1 cellular context compared by ENCODE assay signal in the genomic region with DNA sequence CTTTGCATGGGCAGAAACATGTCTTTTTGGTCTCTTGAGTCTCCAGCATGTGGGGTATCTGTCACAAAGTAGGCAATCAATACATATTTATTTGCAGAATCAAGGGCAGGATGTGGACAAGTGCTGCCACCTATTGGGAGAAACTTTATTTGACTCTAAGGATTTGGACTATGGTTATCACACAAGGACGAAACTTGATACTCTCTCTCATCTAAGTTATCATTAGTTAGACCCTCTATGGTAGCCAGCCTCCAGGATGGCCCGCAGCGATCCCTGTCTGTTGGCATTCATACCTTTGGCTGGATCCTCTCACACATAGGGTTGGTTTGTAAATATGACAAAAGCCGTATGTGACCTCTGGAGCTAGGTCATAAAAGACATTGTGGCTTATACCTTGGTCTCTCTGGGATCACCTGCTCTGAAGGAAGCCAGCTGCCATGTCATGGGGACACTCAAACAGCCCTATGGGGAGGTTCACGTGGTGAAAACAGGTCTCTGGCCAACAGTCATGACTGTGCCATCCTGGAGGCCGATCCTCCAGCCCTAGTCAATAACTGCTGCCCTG.
TF ChIP-seq lines count a peak whose summit lies in the region.

No MANE protein-coding gene starts in this region.

TF ChIP-seq in HepG2, 621 proteins besides CTCF, POLR2A, EP300 and RAD21 (continued from another document and continues in another):
- TF ChIP-seq, protein P1, sequence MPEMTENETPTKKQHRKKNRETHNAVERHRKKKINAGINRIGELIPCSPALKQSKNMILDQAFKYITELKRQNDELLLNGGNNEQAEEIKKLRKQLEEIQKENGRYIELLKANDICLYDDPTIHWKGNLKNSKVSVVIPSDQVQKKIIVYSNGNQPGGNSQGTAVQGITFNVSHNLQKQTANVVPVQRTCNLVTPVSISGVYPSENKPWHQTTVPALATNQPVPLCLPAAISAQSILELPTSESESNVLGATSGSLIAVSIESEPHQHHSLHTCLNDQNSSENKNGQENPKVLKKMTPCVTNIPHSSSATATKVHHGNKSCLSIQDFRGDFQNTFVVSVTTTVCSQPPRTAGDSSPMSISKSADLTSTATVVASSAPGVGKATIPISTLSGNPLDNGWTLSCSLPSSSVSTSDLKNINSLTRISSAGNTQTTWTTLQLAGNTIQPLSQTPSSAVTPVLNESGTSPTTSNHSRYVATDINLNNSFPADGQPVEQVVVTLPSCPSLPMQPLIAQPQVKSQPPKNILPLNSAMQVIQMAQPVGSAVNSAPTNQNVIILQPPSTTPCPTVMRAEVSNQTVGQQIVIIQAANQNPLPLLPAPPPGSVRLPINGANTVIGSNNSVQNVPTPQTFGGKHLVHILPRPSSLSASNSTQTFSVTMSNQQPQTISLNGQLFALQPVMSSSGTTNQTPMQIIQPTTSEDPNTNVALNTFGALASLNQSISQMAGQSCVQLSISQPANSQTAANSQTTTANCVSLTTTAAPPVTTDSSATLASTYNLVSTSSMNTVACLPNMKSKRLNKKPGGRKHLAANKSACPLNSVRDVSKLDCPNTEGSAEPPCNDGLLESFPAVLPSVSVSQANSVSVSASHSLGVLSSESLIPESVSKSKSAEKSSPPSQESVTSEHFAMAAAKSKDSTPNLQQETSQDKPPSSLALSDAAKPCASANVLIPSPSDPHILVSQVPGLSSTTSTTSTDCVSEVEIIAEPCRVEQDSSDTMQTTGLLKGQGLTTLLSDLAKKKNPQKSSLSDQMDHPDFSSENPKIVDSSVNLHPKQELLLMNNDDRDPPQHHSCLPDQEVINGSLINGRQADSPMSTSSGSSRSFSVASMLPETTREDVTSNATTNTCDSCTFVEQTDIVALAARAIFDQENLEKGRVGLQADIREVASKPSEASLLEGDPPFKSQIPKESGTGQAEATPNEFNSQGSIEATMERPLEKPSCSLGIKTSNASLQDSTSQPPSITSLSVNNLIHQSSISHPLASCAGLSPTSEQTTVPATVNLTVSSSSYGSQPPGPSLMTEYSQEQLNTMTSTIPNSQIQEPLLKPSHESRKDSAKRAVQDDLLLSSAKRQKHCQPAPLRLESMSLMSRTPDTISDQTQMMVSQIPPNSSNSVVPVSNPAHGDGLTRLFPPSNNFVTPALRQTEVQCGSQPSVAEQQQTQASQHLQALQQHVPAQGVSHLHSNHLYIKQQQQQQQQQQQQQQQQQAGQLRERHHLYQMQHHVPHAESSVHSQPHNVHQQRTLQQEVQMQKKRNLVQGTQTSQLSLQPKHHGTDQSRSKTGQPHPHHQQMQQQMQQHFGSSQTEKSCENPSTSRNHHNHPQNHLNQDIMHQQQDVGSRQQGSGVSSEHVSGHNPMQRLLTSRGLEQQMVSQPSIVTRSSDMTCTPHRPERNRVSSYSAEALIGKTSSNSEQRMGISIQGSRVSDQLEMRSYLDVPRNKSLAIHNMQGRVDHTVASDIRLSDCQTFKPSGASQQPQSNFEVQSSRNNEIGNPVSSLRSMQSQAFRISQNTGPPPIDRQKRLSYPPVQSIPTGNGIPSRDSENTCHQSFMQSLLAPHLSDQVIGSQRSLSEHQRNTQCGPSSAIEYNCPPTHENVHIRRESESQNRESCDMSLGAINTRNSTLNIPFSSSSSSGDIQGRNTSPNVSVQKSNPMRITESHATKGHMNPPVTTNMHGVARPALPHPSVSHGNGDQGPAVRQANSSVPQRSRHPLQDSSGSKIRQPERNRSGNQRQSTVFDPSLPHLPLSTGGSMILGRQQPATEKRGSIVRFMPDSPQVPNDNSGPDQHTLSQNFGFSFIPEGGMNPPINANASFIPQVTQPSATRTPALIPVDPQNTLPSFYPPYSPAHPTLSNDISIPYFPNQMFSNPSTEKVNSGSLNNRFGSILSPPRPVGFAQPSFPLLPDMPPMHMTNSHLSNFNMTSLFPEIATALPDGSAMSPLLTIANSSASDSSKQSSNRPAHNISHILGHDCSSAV (CRISPR knock-in tag; IDR thresholded peaks at IDR 0.05; ENCODE audit: borderline replicate concordance), result no peak
- TF ChIP-seq RBM22 (optimal IDR thresholded peaks at IDR 0.05; ENCODE audit: low read length) (no peak), PHF21A (CRISPR knock-in tag; IDR thresholded peaks at IDR 0.05) (0 out of 2 replicates have a peak, but pooled peaks have one; percentile 28), ZKSCAN1 (IDR thresholded peaks at IDR 0.05; ENCODE audit: low read length) (no peak), ZNF547 (CRISPR knock-in tag; IDR thresholded peaks at IDR 0.05) (no peak), ZNF24 (IDR thresholded peaks at IDR 0.05) (no peak), ATAD3A (CRISPR knock-in tag; IDR thresholded peaks at IDR 0.05) (no peak), SMC3 (IDR thresholded peaks at IDR 0.05; ENCODE audit: low read length) (peak; percentile 32; the same call in 1 of the 2 replicates), ZMYM2 (CRISPR knock-in tag; IDR thresholded peaks at IDR 0.05) (no peak), PCBP1 (IDR thresholded peaks at IDR 0.05; ENCODE audit: borderline replicate concordance, low read depth, low read length) (no peak), ZSCAN12 (CRISPR knock-in tag; IDR thresholded peaks at IDR 0.05) (no peak), SNRNP70 (IDR thresholded peaks at IDR 0.05; ENCODE audit: low read depth, low read length) (no peak), MAFF (IDR thresholded peaks at IDR 0.05; ENCODE audit: low read depth, low read length) (no peak), PHB2 (IDR thresholded peaks at IDR 0.05; ENCODE audit: partially characterized antibody) (no peak), AGO2 (optimal IDR thresholded peaks at IDR 0.05; ENCODE audit: low read depth, low read length) (no peak), ZNF773 (CRISPR knock-in tag; IDR thresholded peaks at IDR 0.05; ENCODE audit: borderline replicate concordance) (no peak), ZNF792 (CRISPR knock-in tag; IDR thresholded peaks at IDR 0.05) (0 out of 2 replicates have a peak, but pooled peaks have one; percentile 30), ONECUT2 (CRISPR knock-in tag; IDR thresholded peaks at IDR 0.05) (peak; percentile 85), SETDB1 (CRISPR knock-in tag; IDR thresholded peaks at IDR 0.05; ENCODE audit: borderline replicate concordance) (no peak), ATF1 (CRISPR knock-in tag; IDR thresholded peaks at IDR 0.05) (no peak), ZNF430 (CRISPR knock-in tag; IDR thresholded peaks at IDR 0.05) (no peak), TCF12 (IDR thresholded peaks at IDR 0.05) (no peak), TCF12 (CRISPR knock-in tag; IDR thresholded peaks at IDR 0.05) (no peak), HNRNPH1 (optimal IDR thresholded peaks at IDR 0.05; ENCODE audit: low read depth, low read length) (no peak), SKI (IDR thresholded peaks at IDR 0.05; ENCODE audit: partially characterized antibody) (no peak), JUN (CRISPR knock-in tag; IDR thresholded peaks at IDR 0.05) (no peak), NR3C1 (CRISPR knock-in tag; IDR thresholded peaks at IDR 0.05) (no peak), ZNF30 (CRISPR knock-in tag; IDR thresholded peaks at IDR 0.05) (no peak), GATAD2A (CRISPR knock-in tag; IDR thresholded peaks at IDR 0.05) (no peak; the same call in 1 of the 2 replicates), ZNF614 (CRISPR knock-in tag; IDR thresholded peaks at IDR 0.05; ENCODE audit: borderline replicate concordance) (0 out of 2 replicates have a peak, but pooled peaks have one; percentile 26), HDAC2 (CRISPR knock-in tag; IDR thresholded peaks at IDR 0.05) (0 out of 2 replicates have a peak, but pooled peaks have one; percentile 30), RBAK (CRISPR knock-in tag; IDR thresholded peaks at IDR 0.05) (no peak), SMYD3 (CRISPR knock-in tag; IDR thresholded peaks at IDR 0.05) (no peak), ZNF446 (CRISPR knock-in tag; IDR thresholded peaks at IDR 0.05) (no peak), ZNF776 (CRISPR knock-in tag; IDR thresholded peaks at IDR 0.05) (no peak)
- TF ChIP-seq, protein P2, sequence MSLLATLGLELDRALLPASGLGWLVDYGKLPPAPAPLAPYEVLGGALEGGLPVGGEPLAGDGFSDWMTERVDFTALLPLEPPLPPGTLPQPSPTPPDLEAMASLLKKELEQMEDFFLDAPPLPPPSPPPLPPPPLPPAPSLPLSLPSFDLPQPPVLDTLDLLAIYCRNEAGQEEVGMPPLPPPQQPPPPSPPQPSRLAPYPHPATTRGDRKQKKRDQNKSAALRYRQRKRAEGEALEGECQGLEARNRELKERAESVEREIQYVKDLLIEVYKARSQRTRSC (CRISPR knock-in tag; IDR thresholded peaks at IDR 0.05; ENCODE audit: low read depth), result no peak
- TF ChIP-seq, protein P3, sequence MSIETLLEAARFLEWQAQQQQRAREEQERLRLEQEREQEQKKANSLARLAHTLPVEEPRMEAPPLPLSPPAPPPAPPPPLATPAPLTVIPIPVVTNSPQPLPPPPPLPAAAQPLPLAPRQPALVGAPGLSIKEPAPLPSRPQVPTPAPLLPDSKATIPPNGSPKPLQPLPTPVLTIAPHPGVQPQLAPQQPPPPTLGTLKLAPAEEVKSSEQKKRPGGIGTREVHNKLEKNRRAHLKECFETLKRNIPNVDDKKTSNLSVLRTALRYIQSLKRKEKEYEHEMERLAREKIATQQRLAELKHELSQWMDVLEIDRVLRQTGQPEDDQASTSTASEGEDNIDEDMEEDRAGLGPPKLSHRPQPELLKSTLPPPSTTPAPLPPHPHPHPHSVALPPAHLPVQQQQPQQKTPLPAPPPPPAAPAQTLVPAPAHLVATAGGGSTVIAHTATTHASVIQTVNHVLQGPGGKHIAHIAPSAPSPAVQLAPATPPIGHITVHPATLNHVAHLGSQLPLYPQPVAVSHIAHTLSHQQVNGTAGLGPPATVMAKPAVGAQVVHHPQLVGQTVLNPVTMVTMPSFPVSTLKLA (IDR thresholded peaks at IDR 0.05), result no peak
- TF ChIP-seq, protein P4, sequence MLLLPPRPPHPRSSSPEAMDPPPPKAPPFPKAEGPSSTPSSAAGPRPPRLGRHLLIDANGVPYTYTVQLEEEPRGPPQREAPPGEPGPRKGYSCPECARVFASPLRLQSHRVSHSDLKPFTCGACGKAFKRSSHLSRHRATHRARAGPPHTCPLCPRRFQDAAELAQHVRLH (CRISPR knock-in tag; IDR thresholded peaks at IDR 0.05; ENCODE audit: borderline replicate concordance, low read depth), result 0 out of 2 replicates have a peak, but pooled peaks have one; percentile 23
- TF ChIP-seq, protein P5, sequence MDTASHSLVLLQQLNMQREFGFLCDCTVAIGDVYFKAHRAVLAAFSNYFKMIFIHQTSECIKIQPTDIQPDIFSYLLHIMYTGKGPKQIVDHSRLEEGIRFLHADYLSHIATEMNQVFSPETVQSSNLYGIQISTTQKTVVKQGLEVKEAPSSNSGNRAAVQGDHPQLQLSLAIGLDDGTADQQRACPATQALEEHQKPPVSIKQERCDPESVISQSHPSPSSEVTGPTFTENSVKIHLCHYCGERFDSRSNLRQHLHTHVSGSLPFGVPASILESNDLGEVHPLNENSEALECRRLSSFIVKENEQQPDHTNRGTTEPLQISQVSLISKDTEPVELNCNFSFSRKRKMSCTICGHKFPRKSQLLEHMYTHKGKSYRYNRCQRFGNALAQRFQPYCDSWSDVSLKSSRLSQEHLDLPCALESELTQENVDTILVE (CRISPR knock-in tag; IDR thresholded peaks at IDR 0.05), result no peak
- TF ChIP-seq, protein P6, sequence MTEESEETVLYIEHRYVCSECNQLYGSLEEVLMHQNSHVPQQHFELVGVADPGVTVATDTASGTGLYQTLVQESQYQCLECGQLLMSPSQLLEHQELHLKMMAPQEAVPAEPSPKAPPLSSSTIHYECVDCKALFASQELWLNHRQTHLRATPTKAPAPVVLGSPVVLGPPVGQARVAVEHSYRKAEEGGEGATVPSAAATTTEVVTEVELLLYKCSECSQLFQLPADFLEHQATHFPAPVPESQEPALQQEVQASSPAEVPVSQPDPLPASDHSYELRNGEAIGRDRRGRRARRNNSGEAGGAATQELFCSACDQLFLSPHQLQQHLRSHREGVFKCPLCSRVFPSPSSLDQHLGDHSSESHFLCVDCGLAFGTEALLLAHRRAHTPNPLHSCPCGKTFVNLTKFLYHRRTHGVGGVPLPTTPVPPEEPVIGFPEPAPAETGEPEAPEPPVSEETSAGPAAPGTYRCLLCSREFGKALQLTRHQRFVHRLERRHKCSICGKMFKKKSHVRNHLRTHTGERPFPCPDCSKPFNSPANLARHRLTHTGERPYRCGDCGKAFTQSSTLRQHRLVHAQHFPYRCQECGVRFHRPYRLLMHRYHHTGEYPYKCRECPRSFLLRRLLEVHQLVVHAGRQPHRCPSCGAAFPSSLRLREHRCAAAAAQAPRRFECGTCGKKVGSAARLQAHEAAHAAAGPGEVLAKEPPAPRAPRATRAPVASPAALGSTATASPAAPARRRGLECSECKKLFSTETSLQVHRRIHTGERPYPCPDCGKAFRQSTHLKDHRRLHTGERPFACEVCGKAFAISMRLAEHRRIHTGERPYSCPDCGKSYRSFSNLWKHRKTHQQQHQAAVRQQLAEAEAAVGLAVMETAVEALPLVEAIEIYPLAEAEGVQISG (CRISPR knock-in tag; IDR thresholded peaks at IDR 0.05), result no peak
- TF ChIP-seq, protein P7, sequence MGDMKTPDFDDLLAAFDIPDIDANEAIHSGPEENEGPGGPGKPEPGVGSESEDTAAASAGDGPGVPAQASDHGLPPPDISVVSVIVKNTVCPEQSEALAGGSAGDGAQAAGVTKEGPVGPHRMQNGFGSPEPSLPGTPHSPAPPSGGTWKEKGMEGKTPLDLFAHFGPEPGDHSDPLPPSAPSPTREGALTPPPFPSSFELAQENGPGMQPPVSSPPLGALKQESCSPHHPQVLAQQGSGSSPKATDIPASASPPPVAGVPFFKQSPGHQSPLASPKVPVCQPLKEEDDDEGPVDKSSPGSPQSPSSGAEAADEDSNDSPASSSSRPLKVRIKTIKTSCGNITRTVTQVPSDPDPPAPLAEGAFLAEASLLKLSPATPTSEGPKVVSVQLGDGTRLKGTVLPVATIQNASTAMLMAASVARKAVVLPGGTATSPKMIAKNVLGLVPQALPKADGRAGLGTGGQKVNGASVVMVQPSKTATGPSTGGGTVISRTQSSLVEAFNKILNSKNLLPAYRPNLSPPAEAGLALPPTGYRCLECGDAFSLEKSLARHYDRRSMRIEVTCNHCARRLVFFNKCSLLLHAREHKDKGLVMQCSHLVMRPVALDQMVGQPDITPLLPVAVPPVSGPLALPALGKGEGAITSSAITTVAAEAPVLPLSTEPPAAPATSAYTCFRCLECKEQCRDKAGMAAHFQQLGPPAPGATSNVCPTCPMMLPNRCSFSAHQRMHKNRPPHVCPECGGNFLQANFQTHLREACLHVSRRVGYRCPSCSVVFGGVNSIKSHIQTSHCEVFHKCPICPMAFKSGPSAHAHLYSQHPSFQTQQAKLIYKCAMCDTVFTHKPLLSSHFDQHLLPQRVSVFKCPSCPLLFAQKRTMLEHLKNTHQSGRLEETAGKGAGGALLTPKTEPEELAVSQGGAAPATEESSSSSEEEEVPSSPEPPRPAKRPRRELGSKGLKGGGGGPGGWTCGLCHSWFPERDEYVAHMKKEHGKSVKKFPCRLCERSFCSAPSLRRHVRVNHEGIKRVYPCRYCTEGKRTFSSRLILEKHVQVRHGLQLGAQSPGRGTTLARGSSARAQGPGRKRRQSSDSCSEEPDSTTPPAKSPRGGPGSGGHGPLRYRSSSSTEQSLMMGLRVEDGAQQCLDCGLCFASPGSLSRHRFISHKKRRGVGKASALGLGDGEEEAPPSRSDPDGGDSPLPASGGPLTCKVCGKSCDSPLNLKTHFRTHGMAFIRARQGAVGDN (CRISPR knock-in tag; IDR thresholded peaks at IDR 0.05), result no peak
